ENCODE assay signal across 1 cellular context in genomic region chr14:82510007-82510406, GRCh38.
TF ChIP-seq lines count a peak whose summit lies in the region.

No MANE protein-coding gene starts in this region.

TF ChIP-seq in H1, 55 proteins besides CTCF, POLR2A, EP300 and RAD21 (continued from another document):
- TF ChIP-seq RNF2 (IDR thresholded peaks at IDR 0.05; ENCODE audit: borderline replicate concordance, low read depth, low read length, missing control alignments, poor library complexity, severe bottlenecking) (no peak), SP4 (IDR thresholded peaks at IDR 0.05; ENCODE audit: low read length) (no peak), SP1 (IDR thresholded peaks at IDR 0.05; ENCODE audit: low read depth, low read length) (peak; percentile 51; the same call in 1 of the 2 replicates), HDAC2 (IDR thresholded peaks at IDR 0.05; ENCODE audit: borderline replicate concordance in 1 of 2, low read depth in 2 of 2, low read length in 2 of 2) (no peak), POU5F1 (IDR thresholded peaks at IDR 0.05; ENCODE audit: low read depth, low read length) (0 out of 2 replicates have a peak, but pooled peaks have one; percentile 5), ATF3 (IDR thresholded peaks at IDR 0.05; ENCODE audit: insufficient read depth, low read depth, low read length) (no peak), KDM5A (IDR thresholded peaks at IDR 0.05; ENCODE audit: low read length) (no peak), E2F6 (IDR thresholded peaks at IDR 0.05) (no peak), MAFK (IDR thresholded peaks at IDR 0.05; ENCODE audit: low read depth, low read length) (no peak), SUZ12 (IDR thresholded peaks at IDR 0.05; ENCODE audit: low read length) (no peak), FOSL1 (IDR thresholded peaks at IDR 0.05; ENCODE audit: insufficient read depth, low read depth, low read length) (no peak), SIX5 (IDR thresholded peaks at IDR 0.05; ENCODE audit: low read depth, low read length) (no peak), RBBP5 (IDR thresholded peaks at IDR 0.05; ENCODE audit: borderline replicate concordance, low read depth, low read length) (no peak), SAP30 (IDR thresholded peaks at IDR 0.05; ENCODE audit: insufficient read depth, insufficient replicate concordance, low read length) (no peak), CTBP2 (IDR thresholded peaks at IDR 0.05; ENCODE audit: borderline replicate concordance, insufficient read depth, insufficient read length, low read length) (no peak), GABPA (IDR thresholded peaks at IDR 0.05; ENCODE audit: borderline replicate concordance, insufficient read depth, low read length) (no peak), RXRA (IDR thresholded peaks at IDR 0.05; ENCODE audit: insufficient read depth, low read depth, low read length) (no peak), SIN3A (conservative IDR thresholded peaks at IDR 0.05 in 1 of 2, IDR thresholded peaks at IDR 0.05 in 1 of 2; ENCODE audit: low read depth in 1 of 2, low read length in 2 of 2) (no peak), JUN (IDR thresholded peaks at IDR 0.05; ENCODE audit: low read depth, low read length) (no peak), CBX5 (IDR thresholded peaks at IDR 0.05; ENCODE audit: low read depth, low read length) (no peak), KDM4A (IDR thresholded peaks at IDR 0.05; ENCODE audit: low read depth, low read length, severe bottlenecking) (no peak)
- TF ChIP-seq, protein P1, sequence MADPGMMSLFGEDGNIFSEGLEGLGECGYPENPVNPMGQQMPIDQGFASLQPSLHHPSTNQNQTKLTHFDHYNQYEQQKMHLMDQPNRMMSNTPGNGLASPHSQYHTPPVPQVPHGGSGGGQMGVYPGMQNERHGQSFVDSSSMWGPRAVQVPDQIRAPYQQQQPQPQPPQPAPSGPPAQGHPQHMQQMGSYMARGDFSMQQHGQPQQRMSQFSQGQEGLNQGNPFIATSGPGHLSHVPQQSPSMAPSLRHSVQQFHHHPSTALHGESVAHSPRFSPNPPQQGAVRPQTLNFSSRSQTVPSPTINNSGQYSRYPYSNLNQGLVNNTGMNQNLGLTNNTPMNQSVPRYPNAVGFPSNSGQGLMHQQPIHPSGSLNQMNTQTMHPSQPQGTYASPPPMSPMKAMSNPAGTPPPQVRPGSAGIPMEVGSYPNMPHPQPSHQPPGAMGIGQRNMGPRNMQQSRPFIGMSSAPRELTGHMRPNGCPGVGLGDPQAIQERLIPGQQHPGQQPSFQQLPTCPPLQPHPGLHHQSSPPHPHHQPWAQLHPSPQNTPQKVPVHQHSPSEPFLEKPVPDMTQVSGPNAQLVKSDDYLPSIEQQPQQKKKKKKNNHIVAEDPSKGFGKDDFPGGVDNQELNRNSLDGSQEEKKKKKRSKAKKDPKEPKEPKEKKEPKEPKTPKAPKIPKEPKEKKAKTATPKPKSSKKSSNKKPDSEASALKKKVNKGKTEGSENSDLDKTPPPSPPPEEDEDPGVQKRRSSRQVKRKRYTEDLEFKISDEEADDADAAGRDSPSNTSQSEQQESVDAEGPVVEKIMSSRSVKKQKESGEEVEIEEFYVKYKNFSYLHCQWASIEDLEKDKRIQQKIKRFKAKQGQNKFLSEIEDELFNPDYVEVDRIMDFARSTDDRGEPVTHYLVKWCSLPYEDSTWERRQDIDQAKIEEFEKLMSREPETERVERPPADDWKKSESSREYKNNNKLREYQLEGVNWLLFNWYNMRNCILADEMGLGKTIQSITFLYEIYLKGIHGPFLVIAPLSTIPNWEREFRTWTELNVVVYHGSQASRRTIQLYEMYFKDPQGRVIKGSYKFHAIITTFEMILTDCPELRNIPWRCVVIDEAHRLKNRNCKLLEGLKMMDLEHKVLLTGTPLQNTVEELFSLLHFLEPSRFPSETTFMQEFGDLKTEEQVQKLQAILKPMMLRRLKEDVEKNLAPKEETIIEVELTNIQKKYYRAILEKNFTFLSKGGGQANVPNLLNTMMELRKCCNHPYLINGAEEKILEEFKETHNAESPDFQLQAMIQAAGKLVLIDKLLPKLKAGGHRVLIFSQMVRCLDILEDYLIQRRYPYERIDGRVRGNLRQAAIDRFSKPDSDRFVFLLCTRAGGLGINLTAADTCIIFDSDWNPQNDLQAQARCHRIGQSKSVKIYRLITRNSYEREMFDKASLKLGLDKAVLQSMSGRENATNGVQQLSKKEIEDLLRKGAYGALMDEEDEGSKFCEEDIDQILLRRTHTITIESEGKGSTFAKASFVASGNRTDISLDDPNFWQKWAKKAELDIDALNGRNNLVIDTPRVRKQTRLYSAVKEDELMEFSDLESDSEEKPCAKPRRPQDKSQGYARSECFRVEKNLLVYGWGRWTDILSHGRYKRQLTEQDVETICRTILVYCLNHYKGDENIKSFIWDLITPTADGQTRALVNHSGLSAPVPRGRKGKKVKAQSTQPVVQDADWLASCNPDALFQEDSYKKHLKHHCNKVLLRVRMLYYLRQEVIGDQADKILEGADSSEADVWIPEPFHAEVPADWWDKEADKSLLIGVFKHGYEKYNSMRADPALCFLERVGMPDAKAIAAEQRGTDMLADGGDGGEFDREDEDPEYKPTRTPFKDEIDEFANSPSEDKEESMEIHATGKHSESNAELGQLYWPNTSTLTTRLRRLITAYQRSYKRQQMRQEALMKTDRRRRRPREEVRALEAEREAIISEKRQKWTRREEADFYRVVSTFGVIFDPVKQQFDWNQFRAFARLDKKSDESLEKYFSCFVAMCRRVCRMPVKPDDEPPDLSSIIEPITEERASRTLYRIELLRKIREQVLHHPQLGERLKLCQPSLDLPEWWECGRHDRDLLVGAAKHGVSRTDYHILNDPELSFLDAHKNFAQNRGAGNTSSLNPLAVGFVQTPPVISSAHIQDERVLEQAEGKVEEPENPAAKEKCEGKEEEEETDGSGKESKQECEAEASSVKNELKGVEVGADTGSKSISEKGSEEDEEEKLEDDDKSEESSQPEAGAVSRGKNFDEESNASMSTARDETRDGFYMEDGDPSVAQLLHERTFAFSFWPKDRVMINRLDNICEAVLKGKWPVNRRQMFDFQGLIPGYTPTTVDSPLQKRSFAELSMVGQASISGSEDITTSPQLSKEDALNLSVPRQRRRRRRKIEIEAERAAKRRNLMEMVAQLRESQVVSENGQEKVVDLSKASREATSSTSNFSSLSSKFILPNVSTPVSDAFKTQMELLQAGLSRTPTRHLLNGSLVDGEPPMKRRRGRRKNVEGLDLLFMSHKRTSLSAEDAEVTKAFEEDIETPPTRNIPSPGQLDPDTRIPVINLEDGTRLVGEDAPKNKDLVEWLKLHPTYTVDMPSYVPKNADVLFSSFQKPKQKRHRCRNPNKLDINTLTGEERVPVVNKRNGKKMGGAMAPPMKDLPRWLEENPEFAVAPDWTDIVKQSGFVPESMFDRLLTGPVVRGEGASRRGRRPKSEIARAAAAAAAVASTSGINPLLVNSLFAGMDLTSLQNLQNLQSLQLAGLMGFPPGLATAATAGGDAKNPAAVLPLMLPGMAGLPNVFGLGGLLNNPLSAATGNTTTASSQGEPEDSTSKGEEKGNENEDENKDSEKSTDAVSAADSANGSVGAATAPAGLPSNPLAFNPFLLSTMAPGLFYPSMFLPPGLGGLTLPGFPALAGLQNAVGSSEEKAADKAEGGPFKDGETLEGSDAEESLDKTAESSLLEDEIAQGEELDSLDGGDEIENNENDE (IDR thresholded peaks at IDR 0.05; ENCODE audit: insufficient replicate concordance, low read length): no peak
- TF ChIP-seq, protein P2, sequence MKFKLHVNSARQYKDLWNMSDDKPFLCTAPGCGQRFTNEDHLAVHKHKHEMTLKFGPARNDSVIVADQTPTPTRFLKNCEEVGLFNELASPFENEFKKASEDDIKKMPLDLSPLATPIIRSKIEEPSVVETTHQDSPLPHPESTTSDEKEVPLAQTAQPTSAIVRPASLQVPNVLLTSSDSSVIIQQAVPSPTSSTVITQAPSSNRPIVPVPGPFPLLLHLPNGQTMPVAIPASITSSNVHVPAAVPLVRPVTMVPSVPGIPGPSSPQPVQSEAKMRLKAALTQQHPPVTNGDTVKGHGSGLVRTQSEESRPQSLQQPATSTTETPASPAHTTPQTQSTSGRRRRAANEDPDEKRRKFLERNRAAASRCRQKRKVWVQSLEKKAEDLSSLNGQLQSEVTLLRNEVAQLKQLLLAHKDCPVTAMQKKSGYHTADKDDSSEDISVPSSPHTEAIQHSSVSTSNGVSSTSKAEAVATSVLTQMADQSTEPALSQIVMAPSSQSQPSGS (IDR thresholded peaks at IDR 0.05; ENCODE audit: low read length): no peak
